19 cellular contexts compared by ENCODE assay signal in the genomic region with DNA sequence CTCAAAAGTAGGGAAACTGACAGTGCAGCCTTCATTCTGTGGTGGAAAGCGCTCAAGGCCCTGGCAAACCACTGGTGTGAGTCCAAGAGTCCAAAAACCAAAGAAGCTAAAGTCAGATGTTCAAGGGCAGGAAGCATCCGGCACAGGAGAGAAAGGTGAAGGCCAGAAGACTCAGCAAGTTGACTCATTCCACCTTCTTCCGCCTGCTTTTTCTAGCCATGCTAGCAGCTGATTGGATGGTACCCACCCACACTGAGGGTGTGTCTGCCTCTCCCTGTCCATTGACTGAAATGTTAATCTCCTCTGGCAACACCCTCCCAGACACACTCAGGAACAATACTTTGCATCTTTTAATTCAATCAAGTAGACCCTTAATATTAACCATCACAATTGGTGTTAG.
DNase-seq lines count a peak whose midpoint lies in the region; ATAC-seq and TF ChIP-seq lines count a peak whose summit lies in the region.
"Had no signal": no experiment of that assay in that cellular context is flagged by ENCODE, and none has a peak within 500 bp of the region (broad histone marks: within the 10 kb centered on the region; RNA-seq: fewer than 3 reads in every experiment).

No MANE protein-coding gene starts in this region.

- H3K27ac ChIP-seq in adrenal gland (no peak overlapping the region), transverse colon (no peak overlapping the region)
- H3K27ac ChIP-seq: 22Rv1; A549; BLaER1 treated with 17β-estradiol and CSF1 and Interleukin-3, amounts not matched to agents 10 nM and 100 nM; C4-2B had no signal

- no peak overlapping the region for H3K4me3 ChIP-seq in adrenal gland
- no peak overlapping the region for H3K4me3 ChIP-seq in transverse colon
- H3K4me3 ChIP-seq: A549; BLaER1 treated with 17β-estradiol and CSF1 and Interleukin-3, amounts not matched to agents 10 nM and 100 nM had no signal

- H3K4me1 ChIP-seq in adrenal gland (replicated peaks in 1 of 2) (no peaks in the 10 kb centered on the region), transverse colon (no peaks in the 10 kb centered on the region)
- H3K4me1 ChIP-seq: A549; BLaER1 treated with 17β-estradiol and CSF1 and Interleukin-3, amounts not matched to agents 10 nM and 100 nM; Caco-2 had no signal

- no peaks in the 10 kb centered on the region for H3K9me3 ChIP-seq in adrenal gland (replicated peaks in 1 of 3)
- H3K9me3 ChIP-seq in transverse colon: peaks cover 0 to 3% of the 10 kb centered on the region in 2 donors
- H3K9me3 ChIP-seq: A549 had no signal

- TF ChIP-seq EP300 in transverse colon (IDR thresholded peaks at IDR 0.05; ENCODE audit: low read depth): no peak

- in situ Hi-C loops in transverse colon (cut with MboI; ENCODE audit: low pct_ligation_motif_present in 1 of 4, low pct_unique_long_range_greater_than_20kb in 1 of 4, low sequenced_read_pairs in 3 of 4): no loop called here

- 44 to 55% (median 48%) methylated on average over 3 of the region's 3 CpGs for WGBS in adrenal gland, 4 donors
- 81% methylated on average over 3 of the region's 3 CpGs; no CpG with 5 or more reads in 1 of the 2 donors for WGBS in transverse colon (ENCODE audit: low coverage in 1 of 2), 2 donors

- TF ChIP-seq POLR2A in adrenal gland (IDR thresholded peaks at IDR 0.05) (no peak), transverse colon (IDR thresholded peaks at IDR 0.05) (no peak), erythroblast (IDR thresholded peaks at IDR 0.05; ENCODE audit: low read length) (no peak)

- no peaks in the 10 kb centered on the region for H3K27me3 ChIP-seq in adrenal gland
- no peaks in the 10 kb centered on the region for H3K27me3 ChIP-seq in transverse colon
- H3K27me3 ChIP-seq: BLaER1 treated with 17β-estradiol and CSF1 and Interleukin-3, amounts not matched to agents 10 nM and 100 nM had no signal

- intact Hi-C loops in adrenal gland (cut with DNase I) (no loop called here), transverse colon (cut with DNase I; ENCODE audit: low total_unique reads) (no loop called here)

- TF ChIP-seq CTCF in adrenal gland (IDR thresholded peaks at IDR 0.05) (no peak), transverse colon (IDR thresholded peaks at IDR 0.05) (no peak)

- ATAC-seq in esophagus mucosa: peak; percentile 79
- ATAC-seq: A549; CD8-positive, alpha-beta T cell had no signal

- H3K36me3 ChIP-seq in adrenal gland (replicated peaks in 1 of 2): no peaks in the 10 kb centered on the region
- H3K36me3 ChIP-seq in transverse colon: no peaks in the 10 kb centered on the region
- H3K36me3 ChIP-seq: BLaER1 treated with 17β-estradiol and CSF1 and Interleukin-3, amounts not matched to agents 10 nM and 100 nM had no signal

- DNase-seq in HT1080 (ENCODE audit: low read depth) (peak; percentile 33), adrenal gland (peak in 4 of 7 donors; percentile 11 to 69 (median 19)), dedifferentiated amniotic fluid mesenchymal stem cell (ENCODE audit: extremely low spot score) (peak; percentile 5), transverse colon (no peak), SHP77 (lab: John Stamatoyannopoulos, UW) (no peak), erythroblast (lab: John Stamatoyannopoulos, UW) (no peak)
- no peak for DNase-seq in activated CD4-positive, alpha-beta T cell treated with anti-CD3 and anti-CD28 coated beads for 4 hours
- DNase-seq: AML-193; Caco-2; Calu3; CD4-positive, alpha-beta T cell; CD8-positive, alpha-beta T cell; DMS79 treated with DMSO at 0.1 percent for 48 hours; GF-D8 had no signal

Comparison
In these comparisons a context has a peak if more than half of its experiments do, and no peak if none do; other contexts are left out.
1. DNase-seq: peak in HT1080 (single experiment), adrenal gland (4 of 7) and dedifferentiated amniotic fluid mesenchymal stem cell (single experiment); none in activated CD4-positive, alpha-beta T cell treated with anti-CD3 and anti-CD28 coated beads for 4 hours (0 of 2), transverse colon (single experiment), SHP77 (0 of 2) and erythroblast (0 of 2).